ENCODE assay signal across 1 cellular context in the genomic region with DNA sequence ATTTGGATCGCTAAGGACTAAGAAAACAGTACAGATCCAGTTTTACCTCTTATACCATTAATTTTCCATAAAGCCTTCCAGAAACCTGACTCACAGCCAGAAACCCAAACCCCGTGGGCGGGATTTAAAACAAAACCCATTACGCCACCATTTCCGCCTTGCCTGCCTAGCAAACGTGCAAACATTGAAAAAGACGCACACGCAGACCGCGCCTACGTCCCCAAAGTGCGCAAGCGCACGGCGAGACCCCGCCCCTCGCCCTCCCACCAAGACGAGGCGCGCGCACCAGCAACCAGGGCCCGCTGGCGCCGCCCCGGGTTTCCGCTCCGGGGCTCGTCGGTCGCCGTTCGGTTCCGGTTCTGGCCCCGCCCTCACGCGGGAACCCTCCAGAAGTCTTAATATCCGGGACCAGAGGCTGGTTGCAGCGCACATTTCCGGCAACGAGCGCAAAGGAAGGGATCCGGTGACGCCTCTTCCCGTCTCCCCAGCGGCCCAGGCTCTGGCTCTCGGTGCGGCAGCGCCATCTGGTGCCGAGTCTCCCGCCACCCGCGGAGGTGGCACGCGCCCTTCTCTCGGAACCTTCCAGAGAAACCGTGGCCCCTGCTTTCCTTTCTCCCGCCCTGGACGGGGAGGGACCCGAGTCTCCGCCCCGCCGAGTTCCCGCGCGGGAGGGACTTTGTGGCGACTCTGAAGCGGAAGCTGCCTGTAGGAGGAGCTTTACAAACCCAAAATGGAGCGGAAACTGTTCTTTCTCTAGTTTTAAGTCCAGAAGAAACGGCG.
TF ChIP-seq lines count a peak whose summit lies in the region.

No MANE protein-coding gene starts in this region.

TF ChIP-seq in SK-N-SH, 30 proteins besides CTCF, POLR2A, EP300 and RAD21 (continued from another document):
- peak; percentile 48 for TF ChIP-seq USF1 (IDR thresholded peaks at IDR 0.05; ENCODE audit: borderline replicate concordance, low read depth)
- peak; percentile 38; the same call in 1 of the 2 replicates for TF ChIP-seq MEF2A (IDR thresholded peaks at IDR 0.05; ENCODE audit: borderline replicate concordance, low read depth)
- TF ChIP-seq ZBTB33 (IDR thresholded peaks at IDR 0.05; ENCODE audit: borderline replicate concordance, low read depth): no peak
- TF ChIP-seq, protein P1, sequence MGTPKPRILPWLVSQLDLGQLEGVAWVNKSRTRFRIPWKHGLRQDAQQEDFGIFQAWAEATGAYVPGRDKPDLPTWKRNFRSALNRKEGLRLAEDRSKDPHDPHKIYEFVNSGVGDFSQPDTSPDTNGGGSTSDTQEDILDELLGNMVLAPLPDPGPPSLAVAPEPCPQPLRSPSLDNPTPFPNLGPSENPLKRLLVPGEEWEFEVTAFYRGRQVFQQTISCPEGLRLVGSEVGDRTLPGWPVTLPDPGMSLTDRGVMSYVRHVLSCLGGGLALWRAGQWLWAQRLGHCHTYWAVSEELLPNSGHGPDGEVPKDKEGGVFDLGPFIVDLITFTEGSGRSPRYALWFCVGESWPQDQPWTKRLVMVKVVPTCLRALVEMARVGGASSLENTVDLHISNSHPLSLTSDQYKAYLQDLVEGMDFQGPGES (IDR thresholded peaks at IDR 0.05; ENCODE audit: low read depth, low read length): no peak
- peak; percentile 87 for TF ChIP-seq ELF1 (IDR thresholded peaks at IDR 0.05)
- peak; percentile 71 for TF ChIP-seq FOXJ3 (CRISPR knock-in tag; IDR thresholded peaks at IDR 0.05)
- peak; percentile 89 for TF ChIP-seq POLR2AphosphoS5 (IDR thresholded peaks at IDR 0.05; ENCODE audit: low read depth, low read length)
- no peak for TF ChIP-seq CHD2 (IDR thresholded peaks at IDR 0.05; ENCODE audit: low read length, partially characterized antibody)
- TF ChIP-seq JUND (IDR thresholded peaks at IDR 0.05): no peak
- no peak; the same call in 1 of the 2 replicates for TF ChIP-seq NFIC (IDR thresholded peaks at IDR 0.05; ENCODE audit: borderline replicate concordance)
- no peak for TF ChIP-seq USF2 (IDR thresholded peaks at IDR 0.05; ENCODE audit: borderline replicate concordance, low read depth, low read length)
- TF ChIP-seq RCOR1 (IDR thresholded peaks at IDR 0.05; ENCODE audit: low read length): peak; percentile 25; the same call in 1 of the 2 replicates
- TF ChIP-seq MAX (IDR thresholded peaks at IDR 0.05; ENCODE audit: low read depth): peak; percentile 98
- TF ChIP-seq TCF12 (IDR thresholded peaks at IDR 0.05): no peak
- peak; percentile 97 for TF ChIP-seq SMC3 (IDR thresholded peaks at IDR 0.05; ENCODE audit: low read depth, low read length)
